In genomic region chr3:127396473-127396872, GRCh38 we compare ENCODE assay signal across 10 cellular contexts.
"Had no signal": no experiment of that assay in that cellular context is flagged by ENCODE, and none has a peak within 500 bp of the region (broad histone marks: within the 10 kb centered on the region; RNA-seq: fewer than 3 reads in every experiment).

No MANE protein-coding gene starts in this region.

- ATAC-seq: gastroesophageal sphincter, left lobe of liver had no signal

- H3K27me3 ChIP-seq: testis, uterus had no signal

- H3K27ac ChIP-seq: coronary artery, epithelial cell of prostate, gastroesophageal sphincter, testis, uterus had no signal

- H3K9me3 ChIP-seq: gastroesophageal sphincter, testis, uterus had no signal

- H3K36me3 ChIP-seq: gastroesophageal sphincter, uterus had no signal

- H3K4me3 ChIP-seq: coronary artery, gastroesophageal sphincter, testis, uterus had no signal

- H3K4me1 ChIP-seq: gastroesophageal sphincter, testis, uterus had no signal

- DNase-seq: central memory CD4-positive, alpha-beta T cell; effector CD4-positive, alpha-beta T cell; stimulated activated CD4-positive, alpha-beta T cell treated with anti-CD3 and anti-CD28 coated beads, Interleukin-15, amount 100 ng/mL, for 24 hours; stimulated activated CD4-positive, alpha-beta T cell treated with anti-CD3 and anti-CD28 coated beads, Interleukin-4, amount 100 ng/mL, for 24 hours; testis; uterus had no signal
